ENCODE assay signal across 13 cellular contexts in the genomic region with DNA sequence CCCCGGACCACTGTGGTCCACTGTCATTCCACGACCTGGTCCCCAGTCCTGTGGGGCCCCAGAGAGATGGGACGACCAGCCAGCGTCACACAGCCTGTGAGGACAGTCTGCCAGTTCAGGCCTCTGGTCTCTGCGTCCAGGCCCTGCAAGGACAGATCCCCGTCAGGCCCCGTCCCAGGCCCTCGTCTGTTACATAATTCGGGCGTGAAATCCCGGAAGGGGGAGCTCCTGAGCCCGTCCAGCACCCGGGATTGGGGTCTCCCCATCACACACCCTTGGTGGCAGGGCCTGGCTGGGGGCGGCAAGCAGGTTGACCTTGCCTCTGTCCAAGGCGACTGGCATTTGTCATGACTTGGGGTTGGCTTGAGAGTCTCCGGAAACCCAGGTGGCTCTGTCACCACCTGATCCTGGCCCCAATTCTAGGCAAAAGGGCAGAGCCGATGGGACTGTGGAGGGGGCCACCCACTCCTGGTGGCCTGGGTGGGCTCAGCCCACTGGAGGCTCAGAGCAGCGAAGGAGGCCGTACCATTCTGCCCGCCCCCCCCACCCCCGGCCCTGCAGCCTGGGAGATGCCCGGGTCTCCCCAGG.
DNase-seq lines count a peak whose midpoint lies in the region; ATAC-seq, FAIRE-seq and TF ChIP-seq lines count a peak whose summit lies in the region.
"Had no signal": no experiment of that assay in that cellular context is flagged by ENCODE, and none has a peak within 500 bp of the region (broad histone marks: within the 10 kb centered on the region; RNA-seq: fewer than 3 reads in every experiment).

No MANE protein-coding gene starts in this region.

- H3K36me3 ChIP-seq in muscle layer of duodenum (ENCODE audit: control insufficient read depth in 1 of 2, insufficient read depth in 2 of 2, low read length in 2 of 2) (no peaks in the 10 kb centered on the region), tibial nerve (no peaks in the 10 kb centered on the region)

- DNase-seq in HTR-8/SVneo (ENCODE audit: insufficient read length, low spot score) (no peak), coronary artery (ENCODE audit: low spot score) (no peak), tibial nerve (ENCODE audit: low spot score in 2 of 2) (no peak), hypothalamus (lab: John Stamatoyannopoulos, UW) (no peak), omental fat pad (ENCODE audit: low spot score) (no peak)
- DNase-seq in activated CD4-positive, CD25-positive, alpha-beta regulatory T cell (lab: John Stamatoyannopoulos, UW), result no peak
- DNase-seq: activated CD4-positive, alpha-beta T cell treated with anti-CD3 and anti-CD28 coated beads, Interleukin-2, amount 50 U/mL, for 4 hours; KBM-7; NCI-H1092 treated with DMSO at 0.1 percent for 48 hours; SK-N-SH had no signal

- peak overlapping the region; percentile 73 for H3K4me3 ChIP-seq in coronary artery
- H3K4me3 ChIP-seq in muscle layer of duodenum (ENCODE audit: low read depth in 1 of 2, low read length in 2 of 2), result peak overlapping the region in 1 of 2 donors; percentile 79
- H3K4me3 ChIP-seq in tibial nerve, result no peak overlapping the region

- no peak for ATAC-seq in omental fat pad (ENCODE audit: low FRiP score)

- no peak for TF ChIP-seq EP300 in tibial nerve (IDR thresholded peaks at IDR 0.05)

- peak; percentile 62 for FAIRE-seq in HTR-8/SVneo (lab: Jason Lieb, UNC)
- FAIRE-seq: endothelial cell of umbilical vein, GM12891 had no signal

- TF ChIP-seq POLR2A in tibial nerve (IDR thresholded peaks at IDR 0.05), result no peak

- TF ChIP-seq CTCF in coronary artery (IDR thresholded peaks at IDR 0.05), result no peak
- no peak for TF ChIP-seq CTCF in tibial nerve (IDR thresholded peaks at IDR 0.05)
- no peak for TF ChIP-seq CTCF in omental fat pad (IDR thresholded peaks at IDR 0.05)

- peaks cover 0 to 4% of the 10 kb centered on the region in 2 donors for H3K9me3 ChIP-seq in muscle layer of duodenum (ENCODE audit: control insufficient read depth in 1 of 2, low read length in 2 of 2)
- no peaks in the 10 kb centered on the region for H3K9me3 ChIP-seq in tibial nerve
- H3K9me3 ChIP-seq: SK-N-SH had no signal

- H3K4me1 ChIP-seq in muscle layer of duodenum (ENCODE audit: control insufficient read depth in 1 of 2, insufficient read depth in 2 of 2, low read length in 2 of 2), result peaks cover 0 to 46% of the 10 kb centered on the region in 2 donors
- H3K4me1 ChIP-seq in tibial nerve, result peaks cover 0 to 29% (median 17%) of the 10 kb centered on the region in 4 donors

- H3K27me3 ChIP-seq in muscle layer of duodenum (ENCODE audit: low read depth, low read length) (no peaks in the 10 kb centered on the region), tibial nerve (peaks cover 0 to 84% of the 10 kb centered on the region in 2 donors)

- WGBS in tibial nerve, 2 donors, result 53 to 82% methylated on average over 7 to 13 of the region's 22 CpGs

- H3K27ac ChIP-seq in coronary artery (peak overlapping the region; percentile 77 to 91), muscle layer of duodenum (ENCODE audit: low read length) (peak overlapping the region; percentile 16), tibial nerve (peak overlapping the region in 3 of 4 donors; percentile 11 to 78 (median 15))

Comparison
In these comparisons a context has a peak if more than half of its experiments do, and no peak if none do; other contexts are left out.
1. H3K27ac ChIP-seq: peak in every context shown above with its lines; median percentile 84 in coronary artery; 16 in muscle layer of duodenum; 15 in tibial nerve.